Comparison of ENCODE assay signal across 24 cellular contexts in the genomic region with DNA sequence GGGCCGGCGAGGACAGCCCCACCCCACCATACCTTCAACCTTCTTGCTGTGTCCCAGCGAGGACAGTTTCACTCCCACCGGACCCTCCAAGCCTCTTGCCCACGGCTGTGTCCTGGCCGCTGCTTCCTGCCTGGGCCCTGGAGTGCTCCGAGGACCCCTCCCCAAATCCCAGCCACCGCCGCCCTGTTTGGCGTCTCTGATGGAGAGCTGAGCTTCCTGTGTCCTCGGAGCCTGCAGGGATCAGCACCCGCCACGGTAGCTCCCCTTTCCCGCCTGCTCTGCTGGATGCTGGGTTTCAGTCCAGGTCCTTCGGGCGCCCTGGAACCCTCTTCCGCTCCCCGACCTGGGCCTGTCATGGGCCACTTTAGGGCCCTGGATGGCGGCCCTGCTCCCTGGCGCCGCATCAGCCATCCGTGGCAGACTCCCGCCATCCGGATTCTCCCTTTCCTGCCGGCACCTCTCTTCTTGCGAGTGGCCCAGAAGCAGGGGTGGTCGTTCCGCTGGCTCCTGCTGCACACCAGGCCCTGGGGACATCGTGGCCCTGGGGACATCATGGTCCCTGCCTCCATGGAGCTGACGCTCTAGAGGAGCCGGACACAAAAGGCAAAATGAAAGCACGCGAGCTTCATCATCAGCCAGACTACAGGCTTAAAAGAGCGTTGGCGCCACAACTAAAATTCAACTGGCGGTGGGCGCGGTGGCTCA. TPM values are rescaled to one million over a fixed set of nuclear protein-coding genes. Genes with fewer than 3 reads are reported as not detected.
"Had no signal": no experiment of that assay in that cellular context is flagged by ENCODE, and none has a peak within 500 bp of the region (broad histone marks: within the 10 kb centered on the region; RNA-seq: fewer than 3 reads in every experiment).

No MANE protein-coding gene starts in this region.

- H3K36me3 Mint-ChIP-seq: memory B cell; neural progenitor cell; stimulated activated effector memory CD8-positive, alpha-beta T cell treated with anti-CD3 and anti-CD28 coated beads, Interleukin-12 subunit alpha, Interleukin-12 subunit beta, amount 100 ng/mL, for 72 hours; type B pancreatic cell had no signal

- H3K4me1 Mint-ChIP-seq: naive thymus-derived CD4-positive, alpha-beta T cell; neural progenitor cell; stimulated activated effector memory CD8-positive, alpha-beta T cell treated with anti-CD3 and anti-CD28 coated beads, Interleukin-12 subunit alpha, Interleukin-12 subunit beta, amount 100 ng/mL, for 72 hours had no signal

- H3K27ac Mint-ChIP-seq: activated B cell treated with CpG ODN at 0.5 μM for 24 hours; activated CD8-positive, alpha-beta T cell treated with anti-CD3 and anti-CD28 coated beads, Interleukin-2, amount 10 ng/mL, durations not matched to agents 7 days and 5 days; activated naive CD4-positive, alpha-beta T cell treated with anti-CD3 and anti-CD28 coated beads, Interleukin-2, amount 50 U/mL, for 72 hours; activated T-cell treated with anti-CD3 and anti-CD28 coated beads, Interleukin-2, amount 50 U/mL, for 72 hours; memory B cell; naive thymus-derived CD4-positive, alpha-beta T cell; neural progenitor cell; stimulated activated effector memory CD8-positive, alpha-beta T cell treated with anti-CD3 and anti-CD28 coated beads, Interleukin-12 subunit alpha, Interleukin-12 subunit beta, amount 100 ng/mL, for 72 hours; T-helper 2 cell treated with Interferon-gamma antibody and Interleukin-4, amounts not matched to agents 5 μg/mL and 100 μg/mL, for 36 hours; type B pancreatic cell had no signal

- H3K27ac ChIP-seq: body of pancreas, dorsolateral prefrontal cortex, neural progenitor cell, ovary, SK-N-MC, stomach had no signal

- H3K4me3 Mint-ChIP-seq: activated B cell treated with CpG ODN at 0.5 μM for 24 hours; activated CD8-positive, alpha-beta T cell treated with anti-CD3 and anti-CD28 coated beads, Interleukin-2, amount 10 ng/mL, durations not matched to agents 7 days and 5 days; activated T-cell treated with anti-CD3 and anti-CD28 coated beads, Interleukin-2, amount 50 U/mL, for 72 hours; memory B cell; neural progenitor cell; stimulated activated effector memory CD8-positive, alpha-beta T cell treated with anti-CD3 and anti-CD28 coated beads, Interleukin-12 subunit alpha, Interleukin-12 subunit beta, amount 100 ng/mL, for 72 hours; T-helper 2 cell treated with Interferon-gamma antibody and Interleukin-4, amounts not matched to agents 5 μg/mL and 100 μg/mL, for 36 hours; type B pancreatic cell had no signal

- DNase-seq: activated B cell treated with CpG ODN at 0.5 μM for 24 hours; activated CD4-positive, alpha-beta T cell treated with anti-CD3 and anti-CD28 coated beads for 48 hours; activated CD8-positive, alpha-beta T cell treated with anti-CD3 and anti-CD28 coated beads, Interleukin-2, amount 10 ng/mL, durations not matched to agents 7 days and 5 days; activated gamma-delta T cell treated with Interleukin-2 at 50 U/mL for 16 hours; activated T-cell treated with anti-CD3 and anti-CD28 coated beads, Interleukin-2, amount 50 U/mL, for 72 hours; body of pancreas; caudate nucleus; dorsolateral prefrontal cortex; kidney glomerular epithelial cell; naive thymus-derived CD4-positive, alpha-beta T cell; ovary; stimulated activated CD4-positive, alpha-beta T cell treated with anti-CD3 and anti-CD28 coated beads, Interleukin-4, amount 100 ng/mL, for 1 hour; stomach had no signal

- ATAC-seq: activated CD8-positive, alpha-beta T cell treated with anti-CD3 and anti-CD28 coated beads, Interleukin-2, amount 10 ng/mL, durations not matched to agents 7 days and 5 days; activated naive CD4-positive, alpha-beta T cell treated with anti-CD3 and anti-CD28 coated beads, Interleukin-2, amount 50 U/mL, for 72 hours; activated T-cell treated with anti-CD3 and anti-CD28 coated beads, Interleukin-2, amount 50 U/mL, for 72 hours; body of pancreas; naive thymus-derived CD4-positive, alpha-beta T cell; stimulated activated effector memory CD8-positive, alpha-beta T cell treated with anti-CD3 and anti-CD28 coated beads, Interleukin-12 subunit alpha, Interleukin-12 subunit beta, amount 100 ng/mL, for 72 hours had no signal

- H3K4me3 ChIP-seq: body of pancreas, neural progenitor cell, ovary, SK-N-MC, smooth muscle cell, stomach had no signal

RNA-seq across cellular contexts. Expression of gene GAL, which starts 34.3 kb away (rescaled TPM):
- total RNA-seq: activated B cell treated with CpG ODN at 0.5 μM for 24 hours; activated CD8-positive, alpha-beta T cell treated with anti-CD3 and anti-CD28 coated beads, Interleukin-2, amount 10 ng/mL, durations not matched to agents 7 days and 5 days; frontal cortex; mucosa of gallbladder; naive thymus-derived CD4-positive, alpha-beta T cell; sciatic nerve had no signal
